8 cellular contexts compared by ENCODE assay signal in genomic region chr14:50599700-50600444, GRCh38. TPM values are rescaled to one million over a fixed set of nuclear protein-coding genes. Genes with fewer than 3 reads are reported as not detected.
A peak's percentile ranks its signal among the peaks of the same experiment; 100 is the strongest.
DNase-seq lines count a peak whose midpoint lies in the region; ATAC-seq and TF ChIP-seq lines count a peak whose summit lies in the region.

No MANE protein-coding gene starts in this region.

- peak; percentile 18 for DNase-seq in COLO829 (ENCODE audit: low spot score)
- DNase-seq in HT-29 (ENCODE audit: low spot score): peak; percentile 60
- DNase-seq in glomerular visceral epithelial cell (ENCODE audit: extremely low spot score): peak; percentile 26
- DNase-seq in gastrocnemius medialis: no peak
- DNase-seq in stimulated activated CD4-positive, alpha-beta T cell treated with anti-CD3 and anti-CD28 coated beads, Interleukin-2, amount 100 ng/mL, for 48 hours: no peak

- H3F3A ChIP-seq in SU-DHL-6 (ENCODE audit: insufficient read depth): no peaks in the 10 kb centered on the region; the same call in 1 of the 2 replicates

- H3K9ac ChIP-seq in SU-DHL-6 (ENCODE audit: low read length): no peak overlapping the region

- H3K27ac ChIP-seq in SU-DHL-6 (ENCODE audit: low read depth, low read length) (no peak overlapping the region), gastrocnemius medialis (no peak overlapping the region)

- H3K4me3 ChIP-seq in SU-DHL-6 (ENCODE audit: insufficient read depth, low read length, poor library complexity, severe bottlenecking): no peak overlapping the region
- no peak overlapping the region for H3K4me3 ChIP-seq in gastrocnemius medialis

- in situ Hi-C loops in gastrocnemius medialis (cut with MboI; ENCODE audit: low sequenced_read_pairs in 4 of 4): loop anchor here in 3 of 4 donors (5.0 to 10.0 kb wide), 4 partner anchors 175 to 257 kb away; no protein-coding TSS in a partner anchor

- H3K27me3 ChIP-seq in SU-DHL-6 (ENCODE audit: low read length) (no peaks in the 10 kb centered on the region; the same call in 1 of the 2 replicates), gastrocnemius medialis (no peaks in the 10 kb centered on the region)

- no peak overlapping the region for H2AFZ ChIP-seq in SU-DHL-6 (ENCODE audit: low read depth, low read length, severe bottlenecking)

- no peaks in the 10 kb centered on the region for H4K20me1 ChIP-seq in SU-DHL-6 (ENCODE audit: low read depth, low read length)

- H3K36me3 ChIP-seq in SU-DHL-6 (ENCODE audit: low read length) (no peaks in the 10 kb centered on the region), gastrocnemius medialis (no peaks in the 10 kb centered on the region)

- intact Hi-C loops in gastrocnemius medialis (cut with DNase I; ENCODE audit: low total_unique reads): loop anchor here (1.0 to 10.0 kb wide), 3 partner anchors 112 to 265 kb away; no protein-coding TSS in a partner anchor

- no peaks in the 10 kb centered on the region for H3K9me3 ChIP-seq in SU-DHL-6 (ENCODE audit: insufficient read depth, low read length)
- H3K9me3 ChIP-seq in gastrocnemius medialis: no peaks in the 10 kb centered on the region

- no peaks in the 10 kb centered on the region for H3K9me2 ChIP-seq in SU-DHL-6 (replicated peaks; ENCODE audit: insufficient read depth, low read length)

- TF ChIP-seq CTCF in SU-DHL-6 (IDR thresholded peaks at IDR 0.05; ENCODE audit: insufficient read depth, low read length, poor library complexity, severe bottlenecking) (peak; percentile 51), gastrocnemius medialis (IDR thresholded peaks at IDR 0.05 in 4 of 5, conservative IDR thresholded peaks at IDR 0.05 in 1 of 5) (peak; percentile 29 to 61 (median 53))

- no peaks in the 10 kb centered on the region for H3K79me2 ChIP-seq in SU-DHL-6 (ENCODE audit: insufficient read depth, low read length)

- no peak overlapping the region for H3K4me2 ChIP-seq in SU-DHL-6 (ENCODE audit: low read depth, low read length, poor library complexity, severe bottlenecking)

- ATAC-seq in gastrocnemius medialis: peak in 1 of 2 donors; percentile 51
- ATAC-seq in GM18861 (IDR thresholded peaks at IDR 0.05; ENCODE audit: unreplicated experiment): no peak
- ATAC-seq in HG03097 (IDR thresholded peaks at IDR 0.05; ENCODE audit: low FRiP score, unreplicated experiment): no peak

- no peaks in the 10 kb centered on the region for H3K4me1 ChIP-seq in gastrocnemius medialis

- TF ChIP-seq POLR2A in gastrocnemius medialis (IDR thresholded peaks at IDR 0.05): no peak

RNA-seq across cellular contexts. Expression of gene ATL1, which starts 39.9 kb away (rescaled TPM):
- total RNA-seq in HT-29 (2014; rRNA removed; shearing (Covaris generic)): 0.28 and 1.6 TPM in 2 replicates
- 1 to 10 TPM in 1 of 4 donors, under 1 TPM in 3; 0.15 to 1.3 (median 0.58) TPM for total RNA-seq in gastrocnemius medialis

Comparison
In these comparisons a context has a peak if more than half of its experiments do, and no peak if none do; other contexts are left out.
1. DNase-seq: peak in COLO829 (single experiment), HT-29 (single experiment) and glomerular visceral epithelial cell (single experiment); none in gastrocnemius medialis (0 of 2) and stimulated activated CD4-positive, alpha-beta T cell treated with anti-CD3 and anti-CD28 coated beads, Interleukin-2, amount 100 ng/mL, for 48 hours (0 of 2).